Comparison of ENCODE assay signal across 8 cellular contexts in genomic region chr12:44972746-44973421, GRCh38.
A peak's percentile ranks its signal among the peaks of the same experiment; 100 is the strongest.
DNase-seq lines count a peak whose midpoint lies in the region; ATAC-seq and TF ChIP-seq lines count a peak whose summit lies in the region.

No MANE protein-coding gene starts in this region.

- no peak overlapping the region for H3K9ac ChIP-seq in OCI-LY3 (ENCODE audit: low read length)

- no peaks in the 10 kb centered on the region for H3K79me2 ChIP-seq in OCI-LY3 (ENCODE audit: low read length)

- no peaks in the 10 kb centered on the region for H3K27me3 ChIP-seq in OCI-LY3 (ENCODE audit: low read depth, low read length)

- DNase-seq in EH (ENCODE audit: low read depth) (peak; percentile 13), germinal center (ENCODE audit: low spot score) (peak; percentile 23), left ventricle myocardium superior (no peak)
- DNase-seq in NK-92 treated with Interleukin-12 subunit alpha and Interleukin-12 subunit beta, amount 100 ng/mL, for 24 hours (lab: John Stamatoyannopoulos, UW), result no peak

- no peak overlapping the region for H3K4me2 ChIP-seq in OCI-LY3 (ENCODE audit: low read length)

- H3K27ac ChIP-seq in OCI-LY3 (ENCODE audit: low read length), result no peak overlapping the region

- peak; percentile 65 for TF ChIP-seq CTCF in OCI-LY3 (IDR thresholded peaks at IDR 0.05; ENCODE audit: low read depth, low read length)

- no peaks in the 10 kb centered on the region for H3K36me3 ChIP-seq in OCI-LY3 (replicated peaks; ENCODE audit: low read depth, low read length)

- intact Hi-C loops in left ventricle myocardium superior (cut with micrococcal nuclease), result no loop called here

- H3K4me3 ChIP-seq in OCI-LY3 (ENCODE audit: low read length), result no peak overlapping the region

- H3K4me1 ChIP-seq in OCI-LY3 (ENCODE audit: low read length), result no peaks in the 10 kb centered on the region

- no peaks in the 10 kb centered on the region for H4K20me1 ChIP-seq in OCI-LY3 (ENCODE audit: insufficient read depth, low read length)

- ATAC-seq in GM21786 (IDR thresholded peaks at IDR 0.05; ENCODE audit: unreplicated experiment) (peak; percentile 77), GM21576 (IDR thresholded peaks at IDR 0.05; ENCODE audit: unreplicated experiment) (no peak), left ventricle myocardium superior (no peak)
- no peak for ATAC-seq in activated CD4-positive, CD25-positive, alpha-beta regulatory T cell treated with anti-CD3 and anti-CD28 coated beads, Interleukin-2, amount 50 U/mL, for 24 hours

- no peak overlapping the region for H2AFZ ChIP-seq in OCI-LY3 (ENCODE audit: low read depth, low read length)

- H3K9me3 ChIP-seq in OCI-LY3 (ENCODE audit: insufficient read depth, low read length), result no peaks in the 10 kb centered on the region

Comparison
In these comparisons a context has a peak if more than half of its experiments do, and no peak if none do; other contexts are left out.
1. DNase-seq: peak in EH (single experiment) and germinal center (single experiment); none in NK-92 treated with Interleukin-12 subunit alpha and Interleukin-12 subunit beta, amount 100 ng/mL, for 24 hours (single experiment) and left ventricle myocardium superior (single experiment).